ENCODE assay signal across 28 cellular contexts in genomic region chr13:55007681-55008080, GRCh38.
"Had no signal": no experiment of that assay in that cellular context is flagged by ENCODE, and none has a peak within 500 bp of the region (broad histone marks: within the 10 kb centered on the region; RNA-seq: fewer than 3 reads in every experiment).

No MANE protein-coding gene starts in this region.

- H3K27me3 Mint-ChIP-seq: dendritic cell treated with granulocyte-macrophage colony-stimulating factor and Interleukin-4, amounts not matched to agents 40 ng/mL and 50 ng/mL, for 4 days; effector memory CD8-positive, alpha-beta T cell; naive B cell had no signal

- H3K9me3 ChIP-seq: colonic mucosa, esophagus squamous epithelium, gastrocnemius medialis, lower lobe of right lung had no signal

- H3K27ac ChIP-seq: colonic mucosa, epithelial cell of prostate, esophagus squamous epithelium, gastrocnemius medialis, heart right ventricle, left lung, lower lobe of right lung had no signal

- H3K4me1 Mint-ChIP-seq: mesothelial cell of epicardium, naive B cell had no signal

- H3K36me3 Mint-ChIP-seq: mesothelial cell of epicardium, naive B cell had no signal

- H3K4me3 ChIP-seq: colonic mucosa, esophagus squamous epithelium, gastrocnemius medialis, heart right ventricle, left lung, lower lobe of right lung, mucosa of descending colon had no signal

- DNase-seq: colonic mucosa; cortex of kidney; effector CD8-positive, alpha-beta T cell; effector memory CD8-positive, alpha-beta T cell; endodermal cell; erythroblast; esophagus squamous epithelium; foreskin fibroblast; foreskin melanocyte; gastrocnemius medialis; glutamatergic neuron; head of caudate nucleus; heart right ventricle; hippocampal formation; left cardiac atrium; left lung; left ventricle myocardium superior; lower lobe of right lung; mesenchymal stem cell; mucosa of descending colon; naive B cell had no signal

- H3K36me3 ChIP-seq: colonic mucosa, esophagus squamous epithelium, gastrocnemius medialis, heart right ventricle, left lung, lower lobe of right lung had no signal

- H3K27me3 ChIP-seq: colonic mucosa, esophagus squamous epithelium, gastrocnemius medialis, heart right ventricle, left lung had no signal

- ATAC-seq: effector memory CD8-positive, alpha-beta T cell; esophagus mucosa; gastrocnemius medialis; heart right ventricle; left cardiac atrium; left lung; left ventricle myocardium superior; lower lobe of right lung; mucosa of descending colon had no signal

- H3K27ac Mint-ChIP-seq: dendritic cell treated with granulocyte-macrophage colony-stimulating factor and Interleukin-4, amounts not matched to agents 40 ng/mL and 50 ng/mL, for 4 days; effector memory CD8-positive, alpha-beta T cell; endodermal cell; mesothelial cell of epicardium; naive B cell had no signal

- H3K4me3 Mint-ChIP-seq: dendritic cell treated with granulocyte-macrophage colony-stimulating factor and Interleukin-4, amounts not matched to agents 40 ng/mL and 50 ng/mL, for 4 days; effector memory CD8-positive, alpha-beta T cell; endodermal cell; mesothelial cell of epicardium; naive B cell had no signal

- H3K4me1 ChIP-seq: colonic mucosa, esophagus squamous epithelium, gastrocnemius medialis, heart right ventricle, left lung, lower lobe of right lung had no signal

- FAIRE-seq: endometrium, islet of Langerhans, keratinocyte had no signal
